In the genomic region with DNA sequence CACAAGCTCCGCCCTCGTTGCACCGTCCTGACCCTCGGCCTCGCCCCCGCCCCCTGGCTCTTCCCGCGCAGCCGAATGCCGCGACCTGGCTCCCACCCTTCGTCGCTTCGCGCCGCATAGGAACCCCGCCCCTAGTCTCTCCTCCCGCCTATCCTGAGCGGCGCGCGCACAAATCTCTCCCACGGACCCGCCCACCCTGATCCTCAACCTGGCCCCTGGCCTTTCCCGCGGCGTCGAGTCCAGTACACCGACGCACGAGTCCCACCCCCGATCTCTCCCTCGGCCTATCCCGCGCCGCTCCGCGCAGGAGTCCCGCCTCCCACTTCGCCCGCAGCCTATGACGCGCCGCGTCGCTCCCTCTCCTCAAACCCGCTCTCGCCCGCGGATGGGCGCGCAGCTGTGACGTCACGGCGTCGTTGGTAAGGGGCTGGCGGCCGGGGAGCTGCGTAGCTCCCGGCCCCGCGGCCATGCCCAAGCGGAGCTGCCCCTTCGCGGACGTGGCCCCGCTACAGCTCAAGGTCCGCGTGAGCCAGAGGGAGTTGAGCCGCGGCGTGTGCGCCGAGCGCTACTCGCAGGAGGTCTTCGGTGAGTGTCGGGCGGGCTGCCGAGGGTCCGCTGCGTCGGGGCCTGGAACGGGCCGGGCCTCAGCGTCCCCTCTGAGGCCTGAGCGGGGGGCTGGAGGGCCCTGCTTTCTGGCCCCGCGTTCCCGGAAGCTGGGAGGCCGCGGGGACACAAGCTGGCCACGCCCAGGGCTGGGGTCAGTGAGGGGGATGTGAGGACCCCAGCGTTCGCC, we compare ENCODE assay signal across 8 cellular contexts. TPM values are rescaled to one million over a fixed set of nuclear protein-coding genes. Genes with fewer than 3 reads are reported as not detected.
DNase-seq lines count a peak whose midpoint lies in the region; ATAC-seq, FAIRE-seq and TF ChIP-seq lines count a peak whose summit lies in the region.

A gene with protein sequence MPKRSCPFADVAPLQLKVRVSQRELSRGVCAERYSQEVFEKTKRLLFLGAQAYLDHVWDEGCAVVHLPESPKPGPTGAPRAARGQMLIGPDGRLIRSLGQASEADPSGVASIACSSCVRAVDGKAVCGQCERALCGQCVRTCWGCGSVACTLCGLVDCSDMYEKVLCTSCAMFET (plus strand): TSS at position 413 of the 793 bp plus-strand sequence. CDS start 55 bp downstream, at position 468.

- intact Hi-C loops in ascending aorta (cut with DNase I), result loop anchor here (1.0 to 2.0 kb wide), 4 partner anchors 30 to 220 kb away; no protein-coding TSS in a partner anchor
- intact Hi-C loops in psoas muscle (cut with DNase I), result no loop called here

- no peaks in the 10 kb centered on the region for H3K27me3 Mint-ChIP-seq in T-helper 2 cell treated with Interferon-gamma antibody and Interleukin-4, amounts not matched to agents 5 μg/mL and 100 μg/mL, for 36 hours (ENCODE audit: low read depth)

- H3K4me1 ChIP-seq in ascending aorta (peaks cover 40 to 55% of the 10 kb centered on the region in 2 donors), right atrium auricular region (peaks cover 0 to 27% of the 10 kb centered on the region in 2 donors), psoas muscle (peaks cover 51% of the 10 kb centered on the region)

- no peaks in the 10 kb centered on the region for H3K9me3 Mint-ChIP-seq in T-helper 2 cell treated with Interferon-gamma antibody and Interleukin-4, amounts not matched to agents 5 μg/mL and 100 μg/mL, for 36 hours

- TF ChIP-seq CTCF in ascending aorta (IDR thresholded peaks at IDR 0.05) (no peak), right atrium auricular region (IDR thresholded peaks at IDR 0.05) (no peak), psoas muscle (IDR thresholded peaks at IDR 0.05) (no peak)

- peak; percentile 99 for DNase-seq in NCI-H1930 (lab: John Stamatoyannopoulos, UW)
- peak; percentile 100 for DNase-seq in T-helper 2 cell treated with Interferon-gamma antibody and Interleukin-4, amounts not matched to agents 5 μg/mL and 100 μg/mL, for 36 hours (ENCODE audit: low spot score)
- peak; percentile 98 to 100 for DNase-seq in ascending aorta (ENCODE audit: low spot score in 2 of 2)
- peak; percentile 100 for DNase-seq in right atrium auricular region (ENCODE audit: low spot score)
- DNase-seq in psoas muscle, result peak; percentile 100
- DNase-seq in urothelium cell line (ENCODE audit: low spot score), result peak; percentile 98

- peaks cover 28% of the 10 kb centered on the region for H3K36me3 Mint-ChIP-seq in T-helper 2 cell treated with Interferon-gamma antibody and Interleukin-4, amounts not matched to agents 5 μg/mL and 100 μg/mL, for 36 hours (ENCODE audit: low read depth)

- H3K27ac ChIP-seq in ascending aorta, result peak within 1 kb of the TSS; percentile 81 to 95
- peak within 1 kb of the TSS; percentile 87 for H3K27ac ChIP-seq in right atrium auricular region
- H3K27ac ChIP-seq in psoas muscle, result peak within 1 kb of the TSS; percentile 95

- peak within 1 kb of the TSS; percentile 90 for H3K27ac Mint-ChIP-seq in T-helper 2 cell treated with Interferon-gamma antibody and Interleukin-4, amounts not matched to agents 5 μg/mL and 100 μg/mL, for 36 hours

- 0 to 1% (median 0%) methylated on average over 73 to 95 of the region's 95 CpGs for WGBS in psoas muscle, 3 donors

- H3K27me3 ChIP-seq in ascending aorta (no peaks in the 10 kb centered on the region), right atrium auricular region (no peaks in the 10 kb centered on the region), psoas muscle (ENCODE audit: insufficient read depth in 3 of 3, low read length in 2 of 3) (no peaks in the 10 kb centered on the region)

- peak within 1 kb of the TSS; percentile 94 for H3K4me3 Mint-ChIP-seq in T-helper 2 cell treated with Interferon-gamma antibody and Interleukin-4, amounts not matched to agents 5 μg/mL and 100 μg/mL, for 36 hours

- peak; percentile 87 for ATAC-seq in GM18502 (IDR thresholded peaks at IDR 0.05; ENCODE audit: poor library complexity, unreplicated experiment)
- peak; percentile 87 for ATAC-seq in HG02970 (IDR thresholded peaks at IDR 0.05; ENCODE audit: low FRiP score, unreplicated experiment)
- peak; percentile 84 to 93 (median 90) for ATAC-seq in psoas muscle

- H3K9me3 ChIP-seq in ascending aorta (no peaks in the 10 kb centered on the region), right atrium auricular region (no peaks in the 10 kb centered on the region), psoas muscle (no peaks in the 10 kb centered on the region)

- peaks cover 26 to 29% of the 10 kb centered on the region in 2 donors for H3K36me3 ChIP-seq in ascending aorta
- H3K36me3 ChIP-seq in right atrium auricular region, result peaks cover 21% of the 10 kb centered on the region
- H3K36me3 ChIP-seq in psoas muscle (ENCODE audit: insufficient read depth in 1 of 2, low read depth in 1 of 2), result peaks cover 0 to 26% of the 10 kb centered on the region in 2 donors

- FAIRE-seq in urothelium cell line (lab: Jason Lieb, UNC), result peak; percentile 81

- peak within 1 kb of the TSS; percentile 89 to 99 for H3K4me3 ChIP-seq in ascending aorta
- peak within 1 kb of the TSS; percentile 95 to 100 for H3K4me3 ChIP-seq in right atrium auricular region
- peak within 1 kb of the TSS; percentile 96 for H3K4me3 ChIP-seq in psoas muscle

- peaks cover 27% of the 10 kb centered on the region for H3K4me1 Mint-ChIP-seq in T-helper 2 cell treated with Interferon-gamma antibody and Interleukin-4, amounts not matched to agents 5 μg/mL and 100 μg/mL, for 36 hours (ENCODE audit: low read depth)

RNA-seq across cellular contexts. Expression of the gene that starts here (rescaled TPM):
- total RNA-seq in ascending aorta (410 TPM), right atrium auricular region (100 to 1,000 TPM; 137 to 238 TPM), psoas muscle (100 to 1,000 TPM in 1 of 4 donors, 10 to 100 TPM in 3; 55.8 to 105 (median 84.5) TPM)
- 100 to 1,000 TPM; 147 to 233 (median 233) TPM for polyA plus RNA-seq in psoas muscle

Comparison
In these comparisons a context has a peak if more than half of its experiments do, and no peak if none do; other contexts are left out.
1. Peak in every context shown above with its lines: DNase-seq, ATAC-seq, H3K4me3 ChIP-seq and H3K27ac ChIP-seq.